ENCODE assay signal across 8 cellular contexts in genomic region chr12:108562348-108563134, GRCh38. TPM values are rescaled to one million over a fixed set of nuclear protein-coding genes. Genes with fewer than 3 reads are reported as not detected.
A peak's percentile ranks its signal among the peaks of the same experiment; 100 is the strongest.
DNase-seq lines count a peak whose midpoint lies in the region; ATAC-seq and TF ChIP-seq lines count a peak whose summit lies in the region.

Gene ISCU, plus strand, starts transcription at chr12:108562596. Its CDS starts 27 bp downstream, at chr12:108562623.

- H3K36me3 ChIP-seq in suprapubic skin = peaks cover 24% of the 10 kb centered on the region

- no peaks in the 10 kb centered on the region for H3K27me3 ChIP-seq in suprapubic skin

- H3K4me3 ChIP-seq in suprapubic skin = peak within 1 kb of the TSS; percentile 72

- peak within 1 kb of the TSS; percentile 99 to 100 for H3K27ac Mint-ChIP-seq in activated naive CD4-positive, alpha-beta T cell treated with anti-CD3 and anti-CD28 coated beads, Interleukin-2, amount 50 U/mL, for 72 hours

- peaks cover 57% of the 10 kb centered on the region for H3K4me1 ChIP-seq in suprapubic skin

- H3K9me3 Mint-ChIP-seq in activated naive CD4-positive, alpha-beta T cell treated with anti-CD3 and anti-CD28 coated beads, Interleukin-2, amount 50 U/mL, for 72 hours = no peaks in the 10 kb centered on the region

- peaks cover 40 to 50% of the 10 kb centered on the region in 2 donors for H3K36me3 Mint-ChIP-seq in activated naive CD4-positive, alpha-beta T cell treated with anti-CD3 and anti-CD28 coated beads, Interleukin-2, amount 50 U/mL, for 72 hours

- WGBS in suprapubic skin = 0% methylated on average over 13 of the region's 72 CpGs

- H3K27ac ChIP-seq in suprapubic skin = peak within 1 kb of the TSS; percentile 93

- no peaks in the 10 kb centered on the region for H3K9me3 ChIP-seq in suprapubic skin

- TF ChIP-seq EP300 in suprapubic skin (IDR thresholded peaks at IDR 0.05) = no peak

- TF ChIP-seq POLR2A in GM10847 (IDR thresholded peaks at IDR 0.05; ENCODE audit: extremely low read depth, insufficient read length) (peak; percentile 94), suprapubic skin (IDR thresholded peaks at IDR 0.05) (peak; percentile 93 to 94)

- DNase-seq in NCI-H1105 (lab: John Stamatoyannopoulos, UW) (peak; percentile 96), SKM-1 (lab: John Stamatoyannopoulos, UW; ENCODE audit: unreplicated experiment) (peak; percentile 50), glomerular endothelial cell (ENCODE audit: extremely low read depth, low read depth, low spot score) (peak; percentile 72), occipital lobe (lab: John Stamatoyannopoulos, UW) (peak; percentile 96), suprapubic skin (ENCODE audit: low spot score in 2 of 2) (peak; percentile 98)
- peak; percentile 99 to 100 for DNase-seq in activated naive CD4-positive, alpha-beta T cell treated with anti-CD3 and anti-CD28 coated beads, Interleukin-2, amount 50 U/mL, for 72 hours (ENCODE audit: low spot score in 2 of 2)

- TF ChIP-seq CTCF in suprapubic skin (IDR thresholded peaks at IDR 0.05) = no peak

- ATAC-seq in HG02642 (IDR thresholded peaks at IDR 0.05; ENCODE audit: poor library complexity, unreplicated experiment) = peak; percentile 68
- ATAC-seq in activated naive CD4-positive, alpha-beta T cell treated with anti-CD3 and anti-CD28 coated beads, Interleukin-2, amount 50 U/mL, for 72 hours = peak; percentile 61 to 72

RNA-seq across cellular contexts. Expression of gene ISCU, which starts in this region (rescaled TPM):
- 100 to 1,000 TPM in 1 of 2 donors, 10 to 100 TPM in 1; 53.6 to 158 TPM for total RNA-seq in activated naive CD4-positive, alpha-beta T cell treated with anti-CD3 and anti-CD28 coated beads, Interleukin-2, amount 50 U/mL, for 72 hours
- total RNA-seq in glomerular endothelial cell (106 and 164 TPM in 2 replicates), occipital lobe (36.2 TPM), suprapubic skin (100 to 1,000 TPM; 105 to 148 (median 134) TPM)

Comparison
In these comparisons a context has a peak if more than half of its experiments do, and no peak if none do; other contexts are left out.
1. Peak in every context shown above with its lines: DNase-seq, ATAC-seq, H3K4me3 ChIP-seq and H3K27ac ChIP-seq.